ENCODE assay signal across 8 cellular contexts in genomic region chr19:19138110-19138981, GRCh38. TPM values are rescaled to one million over a fixed set of nuclear protein-coding genes. Genes with fewer than 3 reads are reported as not detected.
DNase-seq lines count a peak whose midpoint lies in the region; ATAC-seq and TF ChIP-seq lines count a peak whose summit lies in the region.

TSS of gene TMEM161A (minus strand) at chr19:19138478. CDS start at chr19:19138428, 50 bp downstream.

- peaks cover 3% of the 10 kb centered on the region for H3K36me3 Mint-ChIP-seq in activated CD4-positive, alpha-beta T cell treated with anti-CD3 and anti-CD28 coated beads, Interleukin-2, amount 10 ng/mL, durations not matched to agents 7 days and 5 days (ENCODE audit: low read depth)
- H3K36me3 Mint-ChIP-seq in dendritic cell treated with granulocyte-macrophage colony-stimulating factor and Interleukin-4, amounts not matched to agents 40 ng/mL and 50 ng/mL, for 4 days (ENCODE audit: low read depth): peaks cover 8% of the 10 kb centered on the region

- TF ChIP-seq CTCF in C4-2B (conservative IDR thresholded peaks at IDR 0.05): no peak

- no peaks in the 10 kb centered on the region for H3K27me3 Mint-ChIP-seq in activated CD4-positive, alpha-beta T cell treated with anti-CD3 and anti-CD28 coated beads, Interleukin-2, amount 10 ng/mL, durations not matched to agents 7 days and 5 days
- peaks cover 10% of the 10 kb centered on the region for H3K27me3 Mint-ChIP-seq in dendritic cell treated with granulocyte-macrophage colony-stimulating factor and Interleukin-4, amounts not matched to agents 40 ng/mL and 50 ng/mL, for 4 days

- H3K27ac ChIP-seq in C4-2B: peak within 1 kb of the TSS; percentile 82

- ATAC-seq in GM19372 (IDR thresholded peaks at IDR 0.05; ENCODE audit: low read depth, unreplicated experiment) (peak; percentile 99), HG03521 (IDR thresholded peaks at IDR 0.05; ENCODE audit: unreplicated experiment) (peak; percentile 98), left lobe of liver (peak; percentile 95)

- H3K9me3 Mint-ChIP-seq in activated CD4-positive, alpha-beta T cell treated with anti-CD3 and anti-CD28 coated beads, Interleukin-2, amount 10 ng/mL, durations not matched to agents 7 days and 5 days: peaks cover 2% of the 10 kb centered on the region
- no peaks in the 10 kb centered on the region for H3K9me3 Mint-ChIP-seq in dendritic cell treated with granulocyte-macrophage colony-stimulating factor and Interleukin-4, amounts not matched to agents 40 ng/mL and 50 ng/mL, for 4 days

- DNase-seq in NCI-H748 (lab: John Stamatoyannopoulos, UW; ENCODE audit: unreplicated experiment) (peak; percentile 94), left lobe of liver (ENCODE audit: low spot score) (peak; percentile 100)
- peak; percentile 98 for DNase-seq in activated CD4-positive, alpha-beta T cell treated with anti-CD3 and anti-CD28 coated beads, Interleukin-2, amount 10 ng/mL, durations not matched to agents 7 days and 5 days
- DNase-seq in stimulated activated CD4-positive, alpha-beta T cell treated with anti-CD3 and anti-CD28 coated beads, Interleukin-2, amount 100 ng/mL, for 24 hours: peak; percentile 96

- H3K4me1 Mint-ChIP-seq in activated CD4-positive, alpha-beta T cell treated with anti-CD3 and anti-CD28 coated beads, Interleukin-2, amount 10 ng/mL, durations not matched to agents 7 days and 5 days: peaks cover 32% of the 10 kb centered on the region
- peaks cover 32% of the 10 kb centered on the region for H3K4me1 Mint-ChIP-seq in dendritic cell treated with granulocyte-macrophage colony-stimulating factor and Interleukin-4, amounts not matched to agents 40 ng/mL and 50 ng/mL, for 4 days (ENCODE audit: low read depth)

- H3K4me3 Mint-ChIP-seq in activated CD4-positive, alpha-beta T cell treated with anti-CD3 and anti-CD28 coated beads, Interleukin-2, amount 10 ng/mL, durations not matched to agents 7 days and 5 days: peak within 1 kb of the TSS; percentile 89
- peak within 1 kb of the TSS; percentile 99 for H3K4me3 Mint-ChIP-seq in dendritic cell treated with granulocyte-macrophage colony-stimulating factor and Interleukin-4, amounts not matched to agents 40 ng/mL and 50 ng/mL, for 4 days

- CTCF ChIA-PET in activated CD4-positive, alpha-beta T cell treated with anti-CD3 and anti-CD28 coated beads, Interleukin-2, amount 10 ng/mL, durations not matched to agents 7 days and 5 days (lab: Charles Lee): no interaction called here

- POLR2A ChIA-PET in activated CD4-positive, alpha-beta T cell treated with anti-CD3 and anti-CD28 coated beads, Interleukin-2, amount 10 ng/mL, durations not matched to agents 7 days and 5 days (lab: Charles Lee): no interaction called here

- intact Hi-C loops in dendritic cell treated with granulocyte-macrophage colony-stimulating factor and Interleukin-4, amounts not matched to agents 40 ng/mL and 50 ng/mL, for 4 days (cut with micrococcal nuclease): loop anchor here (1.0 to 2.0 kb wide), 2 partner anchors 76 to 105 kb away; partner anchors contain the start of genes ARMC6, SLC25A42 and SUGP2

- peak within 1 kb of the TSS; percentile 98 for H3K27ac Mint-ChIP-seq in activated CD4-positive, alpha-beta T cell treated with anti-CD3 and anti-CD28 coated beads, Interleukin-2, amount 10 ng/mL, durations not matched to agents 7 days and 5 days
- H3K27ac Mint-ChIP-seq in dendritic cell treated with granulocyte-macrophage colony-stimulating factor and Interleukin-4, amounts not matched to agents 40 ng/mL and 50 ng/mL, for 4 days: peak within 1 kb of the TSS; percentile 97

RNA-seq across cellular contexts. Expression of gene TMEM161A, which starts in this region (rescaled TPM):
- 10 to 100 TPM; 23.1 to 24.1 TPM for total RNA-seq in activated CD4-positive, alpha-beta T cell treated with anti-CD3 and anti-CD28 coated beads, Interleukin-2, amount 10 ng/mL, durations not matched to agents 7 days and 5 days
- total RNA-seq in left lobe of liver: 24.9 TPM

Comparison
In these comparisons a context has a peak if more than half of its experiments do, and no peak if none do; other contexts are left out.
1. Peak in every context shown above with its lines: DNase-seq, ATAC-seq and H3K27ac ChIP-seq.